ENCODE assay signal across 9 cellular contexts in genomic region chr2:172484253-172484652, GRCh38. TPM values are rescaled to one million over a fixed set of nuclear protein-coding genes. Genes with fewer than 3 reads are reported as not detected.
DNase-seq lines count a peak whose midpoint lies in the region; ATAC-seq and TF ChIP-seq lines count a peak whose summit lies in the region.
"Had no signal": no experiment of that assay in that cellular context is flagged by ENCODE, and none has a peak within 500 bp of the region (broad histone marks: within the 10 kb centered on the region; RNA-seq: fewer than 3 reads in every experiment).

No MANE protein-coding gene starts in this region.

- no peak overlapping the region for H3K4me3 Mint-ChIP-seq in effector memory CD8-positive, alpha-beta T cell

- H3K27ac Mint-ChIP-seq in effector memory CD8-positive, alpha-beta T cell, result no peak overlapping the region

- peak; percentile 44 for TF ChIP-seq CTCF in AG09309 (IDR thresholded peaks at IDR 0.05; ENCODE audit: control insufficient read depth, insufficient read depth, low read depth, low read length, missing control alignments)
- TF ChIP-seq CTCF in fibroblast of the aortic adventitia (IDR thresholded peaks at IDR 0.05; ENCODE audit: insufficient read depth, low read length), result peak; percentile 40

- H3K36me3 Mint-ChIP-seq in effector memory CD8-positive, alpha-beta T cell (ENCODE audit: insufficient read depth), result peaks cover 57% of the 10 kb centered on the region

- no peak overlapping the region for H3K4me3 ChIP-seq in AG09309 (ENCODE audit: control insufficient read depth, low read depth, low read length)
- H3K4me3 ChIP-seq in fibroblast of the aortic adventitia (ENCODE audit: low read depth, low read length), result no peak overlapping the region
- H3K4me3 ChIP-seq: SJSA1 had no signal

- no peak for ATAC-seq in effector memory CD8-positive, alpha-beta T cell (replicated peaks)
- no peak for ATAC-seq in GM18520 (IDR thresholded peaks at IDR 0.05; ENCODE audit: unreplicated experiment)

- DNase-seq in AG09309 (ENCODE audit: low read depth) (no peak), GM03348 (ENCODE audit: low spot score) (peak; percentile 22), RKO (ENCODE audit: low spot score) (peak; percentile 35), fibroblast of the aortic adventitia (ENCODE audit: low read depth) (peak; percentile 53), NCI-H526 treated with DMSO at 0.1 percent for 48 hours (lab: John Stamatoyannopoulos, UW) (no peak), UCSD-AML1 (lab: John Stamatoyannopoulos, UW; ENCODE audit: unreplicated experiment) (no peak)
- DNase-seq in effector memory CD8-positive, alpha-beta T cell, result no peak

- H3K27me3 Mint-ChIP-seq in effector memory CD8-positive, alpha-beta T cell, result no peaks in the 10 kb centered on the region

- H3K9me3 Mint-ChIP-seq in effector memory CD8-positive, alpha-beta T cell, result no peaks in the 10 kb centered on the region

- peaks cover 5 to 7% of the 10 kb centered on the region in 2 donors for H3K4me1 Mint-ChIP-seq in effector memory CD8-positive, alpha-beta T cell (ENCODE audit: low read depth in 2 of 2)

RNA-seq across cellular contexts. Expression of gene ITGA6, which starts 56.9 kb away (rescaled TPM):
- 4.0 and 29.1 TPM in 2 replicates for total RNA-seq in fibroblast of the aortic adventitia (ENCODE audit: low replicate concordance)

Comparison
In these comparisons a context has a peak if more than half of its experiments do, and no peak if none do; other contexts are left out.
1. DNase-seq: peak in GM03348 (single experiment), RKO (single experiment) and fibroblast of the aortic adventitia (single experiment); none in AG09309 (single experiment), effector memory CD8-positive, alpha-beta T cell (0 of 3), NCI-H526 treated with DMSO at 0.1 percent for 48 hours (single experiment) and UCSD-AML1 (single experiment).